Comparison of ENCODE assay signal across 18 cellular contexts in genomic region chr11:131924446-131925240, GRCh38.
DNase-seq lines count a peak whose midpoint lies in the region; ATAC-seq, FAIRE-seq and TF ChIP-seq lines count a peak whose summit lies in the region.
"Had no signal": no experiment of that assay in that cellular context is flagged by ENCODE, and none has a peak within 500 bp of the region (broad histone marks: within the 10 kb centered on the region; RNA-seq: fewer than 3 reads in every experiment).

No MANE protein-coding gene starts in this region.

- H3K4me3 ChIP-seq in GM12865 (ENCODE audit: low read depth, low read length) (no peak overlapping the region), endothelial cell of umbilical vein (replicated peaks in 1 of 3; ENCODE audit: insufficient read depth in 1 of 3, low read depth in 1 of 3, low read length in 3 of 3) (no peak overlapping the region), sigmoid colon (no peak overlapping the region), MM.1S (ENCODE audit: low read length) (no peak overlapping the region)
- H3K4me3 ChIP-seq: BLaER1 treated with 17β-estradiol and CSF1 and Interleukin-3, amounts not matched to agents 10 nM and 100 nM; coronary artery had no signal

- no peak overlapping the region for H3K27ac ChIP-seq in endothelial cell of umbilical vein (ENCODE audit: insufficient read depth, low read depth, low read length)
- peak overlapping the region in 1 of 4 donors; percentile 22 for H3K27ac ChIP-seq in sigmoid colon
- no peak overlapping the region for H3K27ac ChIP-seq in MM.1S (ENCODE audit: low read length)
- H3K27ac ChIP-seq: BLaER1 treated with 17β-estradiol and CSF1 and Interleukin-3, amounts not matched to agents 10 nM and 100 nM; coronary artery had no signal

- CTCF ChIA-PET in endothelial cell of umbilical vein (lab: Charles Lee), result interaction anchor here (1.2 to 4.5 kb wide), 2 partner anchors 202 to 236 kb away, joined by 3 to 26 read pairs; no protein-coding TSS in a partner anchor

- H3K27me3 ChIP-seq in endothelial cell of umbilical vein (ENCODE audit: control insufficient read depth in 2 of 2, insufficient read depth in 2 of 2, low read length in 2 of 2), result no peaks in the 10 kb centered on the region
- H3K27me3 ChIP-seq in sigmoid colon, result no peaks in the 10 kb centered on the region
- H3K27me3 ChIP-seq in MM.1S (replicated peaks; ENCODE audit: insufficient read depth, low read length), result no peaks in the 10 kb centered on the region
- H3K27me3 ChIP-seq: BLaER1 treated with 17β-estradiol and CSF1 and Interleukin-3, amounts not matched to agents 10 nM and 100 nM had no signal

- TF ChIP-seq POLR2A in endothelial cell of umbilical vein (IDR thresholded peaks at IDR 0.05; ENCODE audit: low read depth, low read length), result no peak
- TF ChIP-seq POLR2A in sigmoid colon (IDR thresholded peaks at IDR 0.05), result no peak

- H3K9me3 Mint-ChIP-seq in nephron, result no peaks in the 10 kb centered on the region
- H3K9me3 Mint-ChIP-seq: activated B cell treated with CpG ODN at 0.5 μM for 24 hours had no signal

- H2AFZ ChIP-seq in endothelial cell of umbilical vein (ENCODE audit: low read depth, low read length), result no peak overlapping the region
- H2AFZ ChIP-seq in MM.1S (ENCODE audit: low read length), result no peak overlapping the region

- intact Hi-C loops in endothelial cell of umbilical vein (cut with micrococcal nuclease), result no loop called here
- intact Hi-C loops in sigmoid colon (cut with DNase I), result no loop called here

- 12 to 42% methylated on average over 4 of the region's 4 CpGs for WGBS in sigmoid colon, 2 donors

- H3K9me3 ChIP-seq in endothelial cell of umbilical vein (replicated peaks; ENCODE audit: control insufficient read depth, insufficient read depth, low read length) (no peaks in the 10 kb centered on the region), sigmoid colon (no peaks in the 10 kb centered on the region), MM.1S (replicated peaks; ENCODE audit: insufficient read depth, low read length) (no peaks in the 10 kb centered on the region)
- H3K9me3 ChIP-seq: BLaER1 treated with 17β-estradiol and CSF1 and Interleukin-3, amounts not matched to agents 10 nM and 100 nM had no signal

- H3F3A ChIP-seq in MM.1S (ENCODE audit: insufficient read depth, low read length), result no peaks in the 10 kb centered on the region

- FAIRE-seq in RCC 7860 (lab: Jason Lieb, UNC) (no peak), endothelial cell of umbilical vein (lab: Jason Lieb, UNC) (no peak)
- FAIRE-seq: small intestine had no signal

- DNase-seq in GM12865 (ENCODE audit: low read depth) (peak; percentile 28), RCC 7860 (ENCODE audit: low spot score) (peak; percentile 48), endothelial cell of umbilical vein (ENCODE audit: low read depth, low spot score) (peak; percentile 52), sigmoid colon (no peak), MM.1S (no peak), Kasumi-1 (lab: John Stamatoyannopoulos, UW) (no peak)
- DNase-seq: activated B cell treated with CpG ODN at 0.5 μM for 24 hours, DMS79, GOT3, left colon, MV-4-11, small intestine, SW 1271 had no signal

- H3K27me3 Mint-ChIP-seq in nephron (ENCODE audit: low read depth), result peaks cover 5% of the 10 kb centered on the region
- H3K27me3 Mint-ChIP-seq: activated B cell treated with CpG ODN at 0.5 μM for 24 hours had no signal

- H3K9ac ChIP-seq in endothelial cell of umbilical vein (replicated peaks; ENCODE audit: extremely low read depth, insufficient read depth, low read length), result no peak overlapping the region
- H3K9ac ChIP-seq in MM.1S (ENCODE audit: low read length), result no peak overlapping the region
- H3K9ac ChIP-seq: BLaER1 treated with 17β-estradiol and CSF1 and Interleukin-3, amounts not matched to agents 10 nM and 100 nM had no signal

- TF ChIP-seq CTCF in GM12865 (IDR thresholded peaks at IDR 0.05; ENCODE audit: insufficient read depth, low read depth, low read length, missing control alignments), result no peak
- TF ChIP-seq CTCF in endothelial cell of umbilical vein (IDR thresholded peaks at IDR 0.05; ENCODE audit: extremely low read depth in 1 of 2, insufficient read depth in 1 of 2, low read depth in 1 of 2, low read length in 2 of 2), result no peak
- TF ChIP-seq CTCF in nephron (IDR thresholded peaks at IDR 0.05; ENCODE audit: unreplicated experiment in 3 of 3), result no peak
- no peak for TF ChIP-seq CTCF in sigmoid colon (IDR thresholded peaks at IDR 0.05)
- TF ChIP-seq CTCF in MM.1S (IDR thresholded peaks at IDR 0.05; ENCODE audit: low read length), result no peak

- peaks cover 24% of the 10 kb centered on the region for H3K4me1 Mint-ChIP-seq in nephron
- H3K4me1 Mint-ChIP-seq: activated B cell treated with CpG ODN at 0.5 μM for 24 hours had no signal

- POLR2A ChIA-PET in endothelial cell of umbilical vein (lab: Charles Lee), result no interaction called here

- H3K9me1 ChIP-seq in endothelial cell of umbilical vein (replicated peaks; ENCODE audit: control insufficient read depth, extremely low read depth, insufficient read depth, low read length), result no peaks in the 10 kb centered on the region

- H3K9me2 ChIP-seq in MM.1S (replicated peaks; ENCODE audit: insufficient read depth, low read length), result no peaks in the 10 kb centered on the region

- no peaks in the 10 kb centered on the region for H4K20me1 ChIP-seq in endothelial cell of umbilical vein (replicated peaks; ENCODE audit: control insufficient read depth, extremely low read depth, insufficient read depth, low read length)
- no peaks in the 10 kb centered on the region for H4K20me1 ChIP-seq in MM.1S (ENCODE audit: insufficient read depth, low read length)
- H4K20me1 ChIP-seq: BLaER1 treated with 17β-estradiol and CSF1 and Interleukin-3, amounts not matched to agents 10 nM and 100 nM had no signal

- H3K4me1 ChIP-seq in endothelial cell of umbilical vein (ENCODE audit: control insufficient read depth, extremely low read depth, insufficient read depth, low read length), result no peaks in the 10 kb centered on the region
- H3K4me1 ChIP-seq in sigmoid colon, result peaks cover 0 to 18% (median 14%) of the 10 kb centered on the region in 4 donors
- no peaks in the 10 kb centered on the region for H3K4me1 ChIP-seq in MM.1S (ENCODE audit: low read length)
- H3K4me1 ChIP-seq: BLaER1 treated with 17β-estradiol and CSF1 and Interleukin-3, amounts not matched to agents 10 nM and 100 nM had no signal

- ATAC-seq in GM21529 (IDR thresholded peaks at IDR 0.05; ENCODE audit: unreplicated experiment), result no peak
- ATAC-seq: left colon had no signal

- dilution Hi-C loops in endothelial cell of umbilical vein (cut with MboI; ENCODE audit: extremely low pct_ligation_motif_present, low sequenced_read_pairs), result loop anchor here (25.0 kb wide), 1 partner anchor 187 kb away; no protein-coding TSS in a partner anchor

- peak overlapping the region in 1 of 3 experiments; percentile 13 for H3K4me3 Mint-ChIP-seq in nephron
- H3K4me3 Mint-ChIP-seq: activated B cell treated with CpG ODN at 0.5 μM for 24 hours; activated naive CD8-positive, alpha-beta T cell had no signal

- peaks cover 4% of the 10 kb centered on the region for H3K36me3 Mint-ChIP-seq in nephron (ENCODE audit: low read depth)
- H3K36me3 Mint-ChIP-seq: activated naive CD8-positive, alpha-beta T cell had no signal

- peak overlapping the region; percentile 74 to 91 (median 87) for H3K27ac Mint-ChIP-seq in nephron
- H3K27ac Mint-ChIP-seq: activated B cell treated with CpG ODN at 0.5 μM for 24 hours; activated naive CD8-positive, alpha-beta T cell had no signal

- H3K4me2 ChIP-seq in endothelial cell of umbilical vein (ENCODE audit: insufficient read depth, low read length) (no peak overlapping the region), MM.1S (ENCODE audit: low read depth, low read length) (no peak overlapping the region)
- H3K4me2 ChIP-seq: BLaER1 treated with 17β-estradiol and CSF1 and Interleukin-3, amounts not matched to agents 10 nM and 100 nM had no signal

- no peaks in the 10 kb centered on the region for H3K36me3 ChIP-seq in endothelial cell of umbilical vein (ENCODE audit: control insufficient read depth in 2 of 2, extremely low read depth in 1 of 2, insufficient read depth in 2 of 2, low read length in 2 of 2)
- no peaks in the 10 kb centered on the region for H3K36me3 ChIP-seq in sigmoid colon
- no peaks in the 10 kb centered on the region for H3K36me3 ChIP-seq in MM.1S (replicated peaks; ENCODE audit: insufficient read depth, low read length)
- H3K36me3 ChIP-seq: BLaER1 treated with 17β-estradiol and CSF1 and Interleukin-3, amounts not matched to agents 10 nM and 100 nM had no signal

- no peak for TF ChIP-seq EP300 in sigmoid colon (IDR thresholded peaks at IDR 0.05)

- BruUV-seq in endothelial cell of umbilical vein (replicated peaks; lab: Mats Ljungman, UMichigan), result no TSS peak

- H3K79me2 ChIP-seq in endothelial cell of umbilical vein (ENCODE audit: control insufficient read depth, insufficient read depth, low read length) (no peaks in the 10 kb centered on the region), MM.1S (ENCODE audit: low read length) (no peaks in the 10 kb centered on the region)

TF ChIP-seq in endothelial cell of umbilical vein, 7 proteins besides CTCF, POLR2A, EP300 and RAD21:
- TF ChIP-seq MAX (IDR thresholded peaks at IDR 0.05; ENCODE audit: insufficient read depth, insufficient read length) (no peak), FOS (IDR thresholded peaks at IDR 0.05; ENCODE audit: borderline replicate concordance, insufficient read depth, low read length) (no peak), POLR2AphosphoS5 (IDR thresholded peaks at IDR 0.05; ENCODE audit: insufficient read depth, low read depth, low read length) (no peak), EZH2 (IDR thresholded peaks at IDR 0.05; ENCODE audit: borderline replicate concordance, low read depth, low read length, severe bottlenecking) (no peak), MYC (IDR thresholded peaks at IDR 0.05; ENCODE audit: low read depth, low read length) (no peak), GATA2 (IDR thresholded peaks at IDR 0.05; ENCODE audit: insufficient read depth, insufficient read length, low read depth, low read length) (no peak), JUN (IDR thresholded peaks at IDR 0.05; ENCODE audit: borderline replicate concordance, insufficient read depth, insufficient read length, low read depth) (no peak)

Comparison
In these comparisons a context has a peak if more than half of its experiments do, and no peak if none do; other contexts are left out.
1. DNase-seq: peak in GM12865 (single experiment), RCC 7860 (single experiment) and endothelial cell of umbilical vein (single experiment); none in sigmoid colon (single experiment), MM.1S (single experiment) and Kasumi-1 (0 of 2).